ENCODE assay signal across 8 cellular contexts in genomic region chr2:191150451-191151314, GRCh38. TPM values are rescaled to one million over a fixed set of nuclear protein-coding genes. Genes with fewer than 3 reads are reported as not detected.
DNase-seq lines count a peak whose midpoint lies in the region; ATAC-seq and TF ChIP-seq lines count a peak whose summit lies in the region.

STAT4 (minus strand) TSS chr2:191150994; CDS start chr2:191148203, 2,791 bp downstream.

- no peak within 1 kb of the TSS for H3K27ac ChIP-seq in thoracic aorta

- peak within 1 kb of the TSS; percentile 55 for H3K4me3 ChIP-seq in fibroblast of pulmonary artery (replicated peaks; ENCODE audit: low read depth, low read length)
- peak within 1 kb of the TSS; percentile 71 for H3K4me3 ChIP-seq in thoracic aorta

- peak; percentile 9 for DNase-seq in NCI-H774 (lab: John Stamatoyannopoulos, UW)
- DNase-seq in activated T-cell treated with anti-CD3 and anti-CD28 coated beads, Interleukin-2, amount 50 U/mL, for 1 hour, result peak; percentile 76
- peak; percentile 75 for DNase-seq in fibroblast of pulmonary artery (ENCODE audit: low read depth)
- DNase-seq in omental fat pad (ENCODE audit: low spot score), result peak; percentile 41
- no peak for DNase-seq in thoracic aorta (ENCODE audit: low spot score)
- DNase-seq in NCI-H187 (lab: John Stamatoyannopoulos, UW), result no peak

- H3K4me1 ChIP-seq in thoracic aorta (ENCODE audit: control insufficient read depth in 1 of 2, low read depth in 2 of 2), result peaks cover 5 to 13% of the 10 kb centered on the region in 2 donors

- no peaks in the 10 kb centered on the region for H3K9me3 ChIP-seq in thoracic aorta

- ATAC-seq in GM18502 (IDR thresholded peaks at IDR 0.05; ENCODE audit: poor library complexity, unreplicated experiment), result peak; percentile 90
- ATAC-seq in HG02678 (IDR thresholded peaks at IDR 0.05; ENCODE audit: unreplicated experiment), result peak; percentile 89
- ATAC-seq in omental fat pad (ENCODE audit: low FRiP score), result peak; percentile 85
- ATAC-seq in thoracic aorta (ENCODE audit: insufficient number of reproducible peaks, low FRiP score, low read depth), result no peak

- no peaks in the 10 kb centered on the region for H3K27me3 ChIP-seq in thoracic aorta (replicated peaks; ENCODE audit: insufficient read depth)

- no peak for TF ChIP-seq CTCF in fibroblast of pulmonary artery (IDR thresholded peaks at IDR 0.05; ENCODE audit: low read length, missing control alignments)
- TF ChIP-seq CTCF in omental fat pad (IDR thresholded peaks at IDR 0.05), result no peak
- no peak for TF ChIP-seq CTCF in thoracic aorta (IDR thresholded peaks at IDR 0.05)

- H3K36me3 ChIP-seq in thoracic aorta, result no peaks in the 10 kb centered on the region

RNA-seq across cellular contexts. Expression of gene STAT4, which starts in this region (rescaled TPM):
- total RNA-seq in omental fat pad (10 to 100 TPM in 2 of 4 donors, 1 to 10 TPM in 2; 4.6 to 29.4 (median 10.5) TPM), thoracic aorta (1 to 10 TPM; 2.7 to 6.6 TPM)

Comparison
In these comparisons a context has a peak if more than half of its experiments do, and no peak if none do; other contexts are left out.
1. DNase-seq: peak in NCI-H774 (single experiment), activated T-cell treated with anti-CD3 and anti-CD28 coated beads, Interleukin-2, amount 50 U/mL, for 1 hour (single experiment), fibroblast of pulmonary artery (single experiment) and omental fat pad (single experiment); none in thoracic aorta (single experiment) and NCI-H187 (0 of 2).